In the genomic region with DNA sequence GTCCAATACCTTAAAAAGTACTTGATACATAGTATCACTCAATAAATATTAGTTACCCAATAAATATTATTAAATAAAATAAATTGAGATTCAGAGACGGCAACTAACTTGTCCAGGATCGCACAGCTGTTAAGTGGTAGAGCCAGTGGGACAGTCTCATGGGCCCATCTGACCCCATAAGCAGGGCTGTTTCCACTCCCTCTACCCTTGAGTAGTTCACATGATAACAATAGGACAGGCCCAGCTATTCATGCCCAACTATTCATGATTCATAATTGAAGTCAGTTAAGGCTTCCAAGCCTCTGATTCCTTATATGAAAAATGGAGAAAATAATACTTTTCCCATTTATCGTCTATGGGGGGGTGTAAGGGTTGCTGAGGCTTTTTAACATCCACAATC, we compare ENCODE assay signal across 20 cellular contexts.
DNase-seq lines count a peak whose midpoint lies in the region; TF ChIP-seq lines count a peak whose summit lies in the region.
"Had no signal": no experiment of that assay in that cellular context is flagged by ENCODE, and none has a peak within 500 bp of the region (broad histone marks: within the 10 kb centered on the region; RNA-seq: fewer than 3 reads in every experiment).

No MANE protein-coding gene starts in this region.

- BruUV-seq in OCI-LY7 (replicated peaks; lab: Mats Ljungman, UMichigan): no TSS peak

- no peak overlapping the region for H3K9ac ChIP-seq in endodermal cell (ENCODE audit: extremely low read depth, low read length, poor library complexity, severe bottlenecking)
- H3K9ac ChIP-seq: BLaER1, GM23248 had no signal

- no peaks in the 10 kb centered on the region for H3K9me3 Mint-ChIP-seq in endodermal cell
- H3K9me3 Mint-ChIP-seq: CD8-positive, alpha-beta T cell had no signal

- no peak overlapping the region for H3K4me3 ChIP-seq in endodermal cell (ENCODE audit: low read length)
- no peak overlapping the region for H3K4me3 ChIP-seq in prostate gland
- H3K4me3 ChIP-seq in OCI-LY7 (ENCODE audit: low read depth, low read length, poor library complexity, severe bottlenecking): no peak overlapping the region
- H3K4me3 ChIP-seq: BLaER1, GM12878, GM23248 had no signal

- intact Hi-C loops in prostate gland (cut with DNase I): no loop called here
- intact Hi-C loops in OCI-LY7 (cut with micrococcal nuclease; ENCODE audit: unreplicated experiment): no loop called here

- no peak overlapping the region for H3K27ac Mint-ChIP-seq in endodermal cell
- H3K27ac Mint-ChIP-seq: B cell; CD4-positive, CD25-positive, alpha-beta regulatory T cell; CD8-positive, alpha-beta T cell had no signal

- no peaks in the 10 kb centered on the region for H3K9me2 ChIP-seq in OCI-LY7 (ENCODE audit: insufficient read depth, low read length)

- H3K4me1 Mint-ChIP-seq in endodermal cell: no peaks in the 10 kb centered on the region
- H3K4me1 Mint-ChIP-seq: B cell; CD4-positive, CD25-positive, alpha-beta regulatory T cell had no signal

- peak; percentile 11 for DNase-seq in NCI-H446 treated with DMSO at 0.1 percent for 48 hours (lab: John Stamatoyannopoulos, UW)
- peak; percentile 60 for DNase-seq in SK-MEL-5 (ENCODE audit: low read depth, low spot score)
- DNase-seq in endodermal cell: peak; percentile 15
- peak; percentile 55 for DNase-seq in foreskin melanocyte
- no peak for DNase-seq in OCI-M1 (lab: John Stamatoyannopoulos, UW)
- no peak for DNase-seq in prostate gland (ENCODE audit: low spot score)
- DNase-seq in OCI-LY7 (ENCODE audit: low spot score): no peak
- no peak for DNase-seq in nucleus accumbens (lab: John Stamatoyannopoulos, UW)
- DNase-seq: CD4-positive, CD25-positive, alpha-beta regulatory T cell; CD8-positive, alpha-beta T cell; DMS 273 treated with DMSO at 0.1 percent for 48 hours; DMS79; EL; GDM1; GM23248; H7; HCEC 1CT had no signal

- WGBS in endodermal cell (ENCODE audit: insufficient coverage in 1 of 2, insufficient read length in 1 of 2), 2 experiments: 95% methylated on average over 2 of the region's 3 CpGs; no CpG with 5 or more reads in 1 of the 2 experiments
- WGBS in prostate gland: 96% methylated on average over 3 of the region's 3 CpGs

- H3K27me3 ChIP-seq in endodermal cell (ENCODE audit: control insufficient read depth, insufficient read depth, low read length, poor library complexity, severe bottlenecking): no peaks in the 10 kb centered on the region
- H3K27me3 ChIP-seq in prostate gland (replicated peaks; ENCODE audit: insufficient read depth): no peaks in the 10 kb centered on the region
- H3K27me3 ChIP-seq: BLaER1 had no signal

- no peaks in the 10 kb centered on the region for H4K20me1 ChIP-seq in OCI-LY7 (ENCODE audit: insufficient read depth, low read length)
- H4K20me1 ChIP-seq: BLaER1 had no signal

- no peaks in the 10 kb centered on the region for H3K27me3 Mint-ChIP-seq in endodermal cell (ENCODE audit: insufficient read depth)

- H3K4me1 ChIP-seq in endodermal cell (ENCODE audit: control insufficient read depth, insufficient read depth, low read length) (no peaks in the 10 kb centered on the region), prostate gland (replicated peaks) (peaks cover 7% of the 10 kb centered on the region), OCI-LY7 (ENCODE audit: insufficient read depth, low read length, poor library complexity, severe bottlenecking) (no peaks in the 10 kb centered on the region)

- CTCF ChIA-PET in OCI-LY7 (lab: Charles Lee; ENCODE audit: unreplicated experiment): no interaction called here

- H3K36me3 Mint-ChIP-seq in endodermal cell (ENCODE audit: low read depth): no peaks in the 10 kb centered on the region
- H3K36me3 Mint-ChIP-seq: CD4-positive, CD25-positive, alpha-beta regulatory T cell; CD8-positive, alpha-beta T cell had no signal

- H3K9me3 ChIP-seq in endodermal cell (ENCODE audit: control insufficient read depth, low read length) (no peaks in the 10 kb centered on the region), prostate gland (no peaks in the 10 kb centered on the region), OCI-LY7 (ENCODE audit: low read length) (no peaks in the 10 kb centered on the region)
- H3K9me3 ChIP-seq: BLaER1 had no signal

- no peak overlapping the region for H3K4me2 ChIP-seq in OCI-LY7 (ENCODE audit: low read length)
- H3K4me2 ChIP-seq: BLaER1 had no signal

- in situ Hi-C loops in SK-MEL-5 (cut with HindIII; ENCODE audit: low pct_unique_long_range_greater_than_20kb, low sequenced_read_pairs): no loop called here

- TF ChIP-seq POLR2A in prostate gland (IDR thresholded peaks at IDR 0.05): no peak

- TF ChIP-seq CTCF in endodermal cell (conservative IDR thresholded peaks at IDR 0.05): no peak
- no peak for TF ChIP-seq CTCF in prostate gland (IDR thresholded peaks at IDR 0.05)
- TF ChIP-seq CTCF in OCI-LY7 (conservative IDR thresholded peaks at IDR 0.05; ENCODE audit: low read length): no peak

- no peak overlapping the region for H3K4me3 Mint-ChIP-seq in endodermal cell
- H3K4me3 Mint-ChIP-seq: B cell; CD4-positive, CD25-positive, alpha-beta regulatory T cell; CD8-positive, alpha-beta T cell had no signal

- H3K79me2 ChIP-seq in OCI-LY7 (ENCODE audit: insufficient read depth, low read depth, low read length): no peaks in the 10 kb centered on the region

- H3K27ac ChIP-seq in endodermal cell (ENCODE audit: low read depth, low read length): no peak overlapping the region
- H3K27ac ChIP-seq in prostate gland: no peak overlapping the region
- H3K27ac ChIP-seq in OCI-LY7 (ENCODE audit: low read depth, low read length, poor library complexity, severe bottlenecking): no peak overlapping the region
- H3K27ac ChIP-seq: BLaER1, GM23248 had no signal

- POLR2A ChIA-PET in OCI-LY7 (lab: Charles Lee): interaction anchor here (0.6 to 1.3 kb wide), 2 partner anchors 27 to 413 kb away, joined by 3 to 4 read pairs; no protein-coding TSS in a partner anchor

- H3K36me3 ChIP-seq in endodermal cell (ENCODE audit: control insufficient read depth, insufficient read depth, low read length) (no peaks in the 10 kb centered on the region), prostate gland (no peaks in the 10 kb centered on the region), OCI-LY7 (ENCODE audit: insufficient read depth, low read length) (no peaks in the 10 kb centered on the region)
- H3K36me3 ChIP-seq: BLaER1 had no signal

- H2AFZ ChIP-seq in OCI-LY7 (ENCODE audit: low read length): no peak overlapping the region
- H2AFZ ChIP-seq: GM23248 had no signal

Comparison
In these comparisons a context has a peak if more than half of its experiments do, and no peak if none do; other contexts are left out.
1. DNase-seq: peak in NCI-H446 treated with DMSO at 0.1 percent for 48 hours (single experiment), SK-MEL-5 (single experiment), endodermal cell (single experiment) and foreskin melanocyte (single experiment); none in OCI-M1 (single experiment), prostate gland (single experiment), OCI-LY7 (single experiment) and nucleus accumbens (0 of 56).